ENCODE assay signal across 6 cellular contexts in genomic region chr19:57738320-57738719, GRCh38. TPM values are rescaled to one million over a fixed set of nuclear protein-coding genes. Genes with fewer than 3 reads are reported as not detected.
DNase-seq lines count a peak whose midpoint lies in the region; TF ChIP-seq lines count a peak whose summit lies in the region.
"Not testable (repeated sequence)": the region's sequence is repeated elsewhere in the genome, so short reads cannot be mapped to it uniquely, and the experiment has no call there.

No MANE protein-coding gene starts in this region.

- H3K36me3 Mint-ChIP-seq in nephron (ENCODE audit: low read depth): not testable (repeated sequence)

- not testable (repeated sequence) for H3K4me1 ChIP-seq in cardiac muscle cell (ENCODE audit: low read depth); tibial nerve

- H3K27ac Mint-ChIP-seq in nephron: not testable (repeated sequence)

- not testable (repeated sequence) for H3K27me3 Mint-ChIP-seq in nephron (ENCODE audit: low read depth)

- not testable (repeated sequence) for H3K4me1 Mint-ChIP-seq in nephron

- not testable (repeated sequence) for H3K27ac ChIP-seq in WERI-Rb-1, cardiac muscle cell, tibial nerve

- not testable (repeated sequence) for TF ChIP-seq POLR2A in tibial nerve (IDR thresholded peaks at IDR 0.05)

- H3K27me3 ChIP-seq in WERI-Rb-1 (ENCODE audit: insufficient read depth, low read depth, severe bottlenecking); cardiac muscle cell; tibial nerve: not testable (repeated sequence)

- not testable (repeated sequence) for H3K9me3 ChIP-seq in WERI-Rb-1 (ENCODE audit: severe bottlenecking); cardiac muscle cell (ENCODE audit: low read depth)
- peaks cover 0 to 94% (median 20%) of the 10 kb centered on the region in 4 donors for H3K9me3 ChIP-seq in tibial nerve

- in situ Hi-C loops in GM13976 (cut with MboI; ENCODE audit: low sequenced_read_pairs, unreplicated experiment); astrocyte of the cerebellum (cut with HindIII; ENCODE audit: low sequenced_read_pairs): not testable (repeated sequence)

- not testable (repeated sequence) for H3K36me3 ChIP-seq in WERI-Rb-1, cardiac muscle cell, tibial nerve

- not testable (repeated sequence) for H3K4me3 Mint-ChIP-seq in nephron

- TF ChIP-seq EP300 in tibial nerve (IDR thresholded peaks at IDR 0.05): not testable (repeated sequence)

- 3 to 10% methylated on average over 10 of the region's 10 CpGs for WGBS in tibial nerve, 2 donors

- DNase-seq in GM13976 (ENCODE audit: low spot score); astrocyte of the cerebellum (ENCODE audit: low read depth): not testable (repeated sequence)
- peak; percentile 65 for DNase-seq in WERI-Rb-1
- peak; percentile 53 to 71 for DNase-seq in cardiac muscle cell (ENCODE audit: low read depth in 1 of 2, low spot score in 1 of 2)
- DNase-seq in tibial nerve (ENCODE audit: low spot score in 2 of 2): peak in 1 of 2 donors; percentile 17

- peaks cover 30% of the 10 kb centered on the region for H3K9me3 Mint-ChIP-seq in nephron

- TF ChIP-seq CTCF in GM13976 (IDR thresholded peaks at IDR 0.05; ENCODE audit: borderline replicate concordance, control extremely low read depth, extremely low read depth, insufficient read depth, missing control alignments) (peak; percentile 17), WERI-Rb-1 (IDR thresholded peaks at IDR 0.05; ENCODE audit: low read depth, low read length) (0 out of 2 replicates have a peak, but pooled peaks have one; percentile 24), astrocyte of the cerebellum (IDR thresholded peaks at IDR 0.05; ENCODE audit: low read depth, low read length, missing control alignments) (peak; percentile 47), cardiac muscle cell (IDR thresholded peaks at IDR 0.05; ENCODE audit: low read depth, low read length) (peak; percentile 61), nephron (IDR thresholded peaks at IDR 0.05; ENCODE audit: unreplicated experiment in 3 of 3) (peak; percentile 35 to 53 (median 44)), tibial nerve (IDR thresholded peaks at IDR 0.05) (peak in 4 of 5 experiments; percentile 6 to 47 (median 21))

- not testable (repeated sequence) for H3K4me3 ChIP-seq in WERI-Rb-1 (ENCODE audit: low read depth, low read length); astrocyte of the cerebellum (ENCODE audit: low read depth, low read length); cardiac muscle cell; tibial nerve

RNA-seq across cellular contexts. Expression of gene ZNF776, which starts 8.3 kb away (rescaled TPM):
- total RNA-seq in cardiac muscle cell (16.9 and 20.0 TPM in 2 replicates), tibial nerve (10 to 100 TPM; 10.8 to 18.4 (median 12.6) TPM)
- polyA plus RNA-seq in cardiac muscle cell: 20.7 and 26.6 TPM in 2 replicates

RNA-seq across cellular contexts. Expression of gene ZNF671, which starts 10.9 kb away (rescaled TPM):
- 14.4 and 24.2 TPM in 2 replicates for total RNA-seq in cardiac muscle cell
- 16.7 and 19.3 TPM in 2 replicates for polyA plus RNA-seq in cardiac muscle cell
- 1 to 10 TPM; 1.5 to 3.1 (median 2.5) TPM for total RNA-seq in tibial nerve

RNA-seq across cellular contexts. Expression of gene ZNF154, which starts 29.3 kb away (rescaled TPM):
- total RNA-seq in cardiac muscle cell: 14.0 and 20.1 TPM in 2 replicates
- polyA plus RNA-seq in cardiac muscle cell: 11.1 and 16.3 TPM in 2 replicates
- 1 to 10 TPM in 2 of 4 donors, under 1 TPM in 2; 0.21 to 2.0 (median 0.71) TPM for total RNA-seq in tibial nerve

RNA-seq across cellular contexts. Expression of gene ZNF586, which starts 31.2 kb away (rescaled TPM):
- total RNA-seq in cardiac muscle cell (15.0 and 17.1 TPM in 2 replicates), tibial nerve (10 to 100 TPM in 3 of 4 donors, 1 to 10 TPM in 1; 7.9 to 18.8 (median 13.4) TPM)
- polyA plus RNA-seq in cardiac muscle cell: 8.4 and 10.0 TPM in 2 replicates

RNA-seq across cellular contexts. Expression of gene ZNF551, which starts 56.5 kb away (rescaled TPM):
- total RNA-seq in cardiac muscle cell: 9.9 and 11.8 TPM in 2 replicates
- 4.0 and 4.4 TPM in 2 replicates for polyA plus RNA-seq in cardiac muscle cell
- 10 to 100 TPM in 1 of 4 donors, 1 to 10 TPM in 3; 3.6 to 12.9 (median 7.2) TPM for total RNA-seq in tibial nerve
